In genomic region chr9:123105490-123105889, GRCh38 we compare ENCODE assay signal across 14 cellular contexts.
DNase-seq lines count a peak whose midpoint lies in the region; ATAC-seq, FAIRE-seq and TF ChIP-seq lines count a peak whose summit lies in the region.
"Had no signal": no experiment of that assay in that cellular context is flagged by ENCODE, and none has a peak within 500 bp of the region (broad histone marks: within the 10 kb centered on the region; RNA-seq: fewer than 3 reads in every experiment).

No MANE protein-coding gene starts in this region.

- no peak overlapping the region for H3K4me3 Mint-ChIP-seq in Calu3 (ENCODE audit: low read depth, unreplicated experiment)
- H3K4me3 Mint-ChIP-seq in stimulated activated memory B cell treated with anti-CD40 and anti-IgM and Interleukin-4, amounts not matched to agents 10 μg/mL and 1 μg/mL and 100 μg/mL, for 72 hours, result no peak overlapping the region
- H3K4me3 Mint-ChIP-seq: CD14-positive monocyte; CD8-positive, alpha-beta T cell had no signal

- peak overlapping the region; percentile 30 for H3K27ac Mint-ChIP-seq in Calu3 (ENCODE audit: unreplicated experiment)
- peak overlapping the region; percentile 8 for H3K27ac Mint-ChIP-seq in stimulated activated memory B cell treated with anti-CD40 and anti-IgM and Interleukin-4, amounts not matched to agents 10 μg/mL and 1 μg/mL and 100 μg/mL, for 72 hours
- H3K27ac Mint-ChIP-seq: CD14-positive monocyte had no signal

- H3K4me1 ChIP-seq in Karpas-422 (ENCODE audit: low read length) (peaks cover 49% of the 10 kb centered on the region), K562 (replicated peaks in 1 of 2; ENCODE audit: control insufficient read depth in 2 of 2, insufficient read depth in 2 of 2, low read length in 2 of 2) (no peaks in the 10 kb centered on the region), heart left ventricle (peaks cover 0 to 3% (median 0%) of the 10 kb centered on the region in 12 donors), hepatocyte (ENCODE audit: insufficient read depth) (peaks cover 10% of the 10 kb centered on the region)

- H2AFZ ChIP-seq in Karpas-422 (ENCODE audit: low read length), result no peak overlapping the region
- H2AFZ ChIP-seq in K562 (ENCODE audit: low read depth, low read length), result no peak overlapping the region
- no peak overlapping the region for H2AFZ ChIP-seq in hepatocyte

- H3K9me1 ChIP-seq in K562 (ENCODE audit: control insufficient read depth, insufficient read depth, low read length), result no peaks in the 10 kb centered on the region

- peak overlapping the region; percentile 93 for H3K27ac ChIP-seq in Karpas-422 (ENCODE audit: low read length)
- H3K27ac ChIP-seq in K562 (ENCODE audit: extremely low read depth, low read depth, low read length), result no peak overlapping the region
- no peak overlapping the region for H3K27ac ChIP-seq in RWPE1
- H3K27ac ChIP-seq in heart left ventricle, result no peak overlapping the region
- no peak overlapping the region for H3K27ac ChIP-seq in hepatocyte
- H3K27ac ChIP-seq: A549 had no signal

- H3K27me3 ChIP-seq in Karpas-422 (ENCODE audit: low read length), result no peaks in the 10 kb centered on the region
- H3K27me3 ChIP-seq in K562 (ENCODE audit: control insufficient read depth in 2 of 2, insufficient read depth in 2 of 2, low read length in 2 of 2), result no peaks in the 10 kb centered on the region
- H3K27me3 ChIP-seq in heart left ventricle, result no peaks in the 10 kb centered on the region
- no peaks in the 10 kb centered on the region for H3K27me3 ChIP-seq in hepatocyte

- ATAC-seq in K562 (no peak), heart left ventricle (no peak)
- no peak for ATAC-seq in stimulated activated memory B cell treated with anti-CD40 and anti-IgM and Interleukin-4, amounts not matched to agents 10 μg/mL and 1 μg/mL and 100 μg/mL, for 72 hours
- ATAC-seq: A549; CD8-positive, alpha-beta T cell had no signal

- H3K79me2 ChIP-seq in Karpas-422 (ENCODE audit: low read length) (peaks cover 2% of the 10 kb centered on the region; the same call in 1 of the 2 replicates), K562 (ENCODE audit: control insufficient read depth, insufficient read depth, low read length) (no peaks in the 10 kb centered on the region), hepatocyte (no peaks in the 10 kb centered on the region)

- H3K36me3 ChIP-seq in Karpas-422 (ENCODE audit: insufficient read depth, low read length) (peaks cover 30% of the 10 kb centered on the region; the same call in 1 of the 2 replicates), K562 (ENCODE audit: control insufficient read depth, insufficient read depth, low read length) (peaks cover 76% of the 10 kb centered on the region), heart left ventricle (peaks cover 0 to 94% (median 75%) of the 10 kb centered on the region in 9 donors), hepatocyte (replicated peaks; ENCODE audit: insufficient read depth, low read depth) (no peaks in the 10 kb centered on the region)

- no peaks in the 10 kb centered on the region for H3K27me3 Mint-ChIP-seq in Calu3 (ENCODE audit: unreplicated experiment)
- H3K27me3 Mint-ChIP-seq in stimulated activated memory B cell treated with anti-CD40 and anti-IgM and Interleukin-4, amounts not matched to agents 10 μg/mL and 1 μg/mL and 100 μg/mL, for 72 hours, result no peaks in the 10 kb centered on the region

- POLR2A ChIA-PET in K562 (lab: Yijun Ruan, JAX), result interaction anchor here (0.6 kb wide), 1 partner anchor 327 kb away, joined by 3 read pairs; no protein-coding TSS in a partner anchor
- POLR2A ChIA-PET in RWPE1 (lab: Yijun Ruan, JAX; ENCODE audit: low non-redundant PET), result no interaction called here

- no peak for TF ChIP-seq RAD21 in K562 (CRISPR knock-in tag; conservative IDR thresholded peaks at IDR 0.05 in 1 of 2, IDR thresholded peaks at IDR 0.05 in 1 of 2)

- no peaks in the 10 kb centered on the region for H4K20me1 ChIP-seq in Karpas-422 (ENCODE audit: insufficient read depth, low read depth, low read length)
- H4K20me1 ChIP-seq in K562 (replicated peaks; ENCODE audit: control insufficient read depth, insufficient read depth, low read length), result no peaks in the 10 kb centered on the region
- no peaks in the 10 kb centered on the region for H4K20me1 ChIP-seq in hepatocyte (ENCODE audit: insufficient read depth, poor library complexity, severe bottlenecking)

- H3K36me3 Mint-ChIP-seq in Calu3 (ENCODE audit: insufficient read depth, unreplicated experiment), result peaks cover 42% of the 10 kb centered on the region
- peaks cover 39% of the 10 kb centered on the region for H3K36me3 Mint-ChIP-seq in stimulated activated memory B cell treated with anti-CD40 and anti-IgM and Interleukin-4, amounts not matched to agents 10 μg/mL and 1 μg/mL and 100 μg/mL, for 72 hours

- in situ Hi-C loops in K562 (cut with MboI), result no loop called here

- no peaks in the 10 kb centered on the region for H3K9me3 Mint-ChIP-seq in Calu3 (ENCODE audit: low read depth, unreplicated experiment)
- H3K9me3 Mint-ChIP-seq in stimulated activated memory B cell treated with anti-CD40 and anti-IgM and Interleukin-4, amounts not matched to agents 10 μg/mL and 1 μg/mL and 100 μg/mL, for 72 hours, result no peaks in the 10 kb centered on the region
- H3K9me3 Mint-ChIP-seq: CD14-positive monocyte; CD8-positive, alpha-beta T cell had no signal

- TF ChIP-seq CTCF in Calu3 (IDR thresholded peaks at IDR 0.05; ENCODE audit: unreplicated experiment), result no peak
- no peak for TF ChIP-seq CTCF in K562 (IDR thresholded peaks at IDR 0.05 in 2 of 3, conservative IDR thresholded peaks at IDR 0.05 in 1 of 3; ENCODE audit: insufficient read depth in 2 of 3, low read depth in 1 of 3, low read length in 3 of 3)
- TF ChIP-seq CTCF in RWPE1 (conservative IDR thresholded peaks at IDR 0.05; ENCODE audit: low read depth), result no peak
- no peak for TF ChIP-seq CTCF in heart left ventricle (IDR thresholded peaks at IDR 0.05)
- TF ChIP-seq CTCF in hepatocyte (IDR thresholded peaks at IDR 0.05; ENCODE audit: poor library complexity), result no peak

- H3K9ac ChIP-seq in Karpas-422 (ENCODE audit: low read length) (no peak overlapping the region), K562 (ENCODE audit: insufficient read depth in 1 of 2, low read depth in 2 of 2, low read length in 2 of 2) (no peak overlapping the region)

- 79% methylated on average over 5 of the region's 5 CpGs for WGBS in K562 (ENCODE audit: insufficient coverage, low coverage, missing lambda C conversion rate)
- 83 to 90% (median 88%) methylated on average over 5 of the region's 5 CpGs for WGBS in heart left ventricle, 4 donors
- WGBS in hepatocyte (ENCODE audit: low lambda C conversion rate, missing lambda C conversion rate), result 88% methylated on average over 5 of the region's 5 CpGs

- no peak for FAIRE-seq in K562 (lab: Jason Lieb, UNC)
- FAIRE-seq: A549 had no signal

- no peak for TF ChIP-seq EP300 in K562 (IDR thresholded peaks at IDR 0.05; ENCODE audit: low read length)

- H3K4me3 ChIP-seq in Karpas-422 (ENCODE audit: low read length) (no peak overlapping the region), K562 (no peak overlapping the region), heart left ventricle (no peak overlapping the region), hepatocyte (no peak overlapping the region)
- H3K4me3 ChIP-seq: A549 had no signal

- no peak for DNase-seq in Calu3
- no peak for DNase-seq in Karpas-422
- DNase-seq in K562 (ENCODE audit: extremely low read depth in 1 of 4, low spot score in 3 of 4), result no peak
- DNase-seq in RWPE1 (ENCODE audit: low spot score), result no peak
- DNase-seq in heart left ventricle, result no peak
- no peak for DNase-seq in hepatocyte (ENCODE audit: low spot score)
- DNase-seq: CD8-positive, alpha-beta T cell; COR-L47; DMS53; GF-D8; HCEC 1CT had no signal

- H3K4me2 ChIP-seq in Karpas-422 (ENCODE audit: low read depth, low read length, poor library complexity, severe bottlenecking), result no peak overlapping the region
- H3K4me2 ChIP-seq in K562 (ENCODE audit: insufficient read depth, low read length), result no peak overlapping the region
- H3K4me2 ChIP-seq in hepatocyte, result no peak overlapping the region
- H3K4me2 ChIP-seq: A549 had no signal

- BruUV-seq in Calu3 (replicated peaks; lab: Mats Ljungman, UMichigan), result no TSS peak
- no TSS peak for BruUV-seq in K562 (replicated peaks; lab: Mats Ljungman, UMichigan)

- H3K4me1 Mint-ChIP-seq in Calu3 (ENCODE audit: low read depth, unreplicated experiment), result no peaks in the 10 kb centered on the region
- peaks cover 8% of the 10 kb centered on the region for H3K4me1 Mint-ChIP-seq in stimulated activated memory B cell treated with anti-CD40 and anti-IgM and Interleukin-4, amounts not matched to agents 10 μg/mL and 1 μg/mL and 100 μg/mL, for 72 hours
- H3K4me1 Mint-ChIP-seq: CD14-positive monocyte had no signal

- H3K9me2 ChIP-seq in Karpas-422 (replicated peaks; ENCODE audit: insufficient read depth, low read length), result no peaks in the 10 kb centered on the region
- no peaks in the 10 kb centered on the region for H3K9me2 ChIP-seq in hepatocyte (replicated peaks; ENCODE audit: insufficient read depth)

- CTCF ChIA-PET in Calu3 (lab: Charles Lee), result interaction anchor here (2.5 kb wide), 1 partner anchor 244 kb away, joined by 5 read pairs; no protein-coding TSS in a partner anchor
- CTCF ChIA-PET in K562 (lab: Yijun Ruan, JAX; ENCODE audit: low intra/inter-chr PET ratio), result no interaction called here
- CTCF ChIA-PET in RWPE1 (lab: Yijun Ruan, JAX), result interaction anchor here (0.5 to 0.8 kb wide), 4 partner anchors 12 to 238 kb away, joined by 3 read pairs; no protein-coding TSS in a partner anchor

- H3K9me3 ChIP-seq in Karpas-422 (ENCODE audit: low read length), result no peaks in the 10 kb centered on the region
- H3K9me3 ChIP-seq in K562 (replicated peaks; ENCODE audit: control insufficient read depth, insufficient read depth, low read depth, low read length), result no peaks in the 10 kb centered on the region
- no peaks in the 10 kb centered on the region for H3K9me3 ChIP-seq in heart left ventricle
- no peaks in the 10 kb centered on the region for H3K9me3 ChIP-seq in hepatocyte (ENCODE audit: low read depth)
- H3K9me3 ChIP-seq: A549 had no signal

- intact Hi-C loops in Calu3 (cut with micrococcal nuclease; ENCODE audit: unreplicated experiment) (no loop called here), K562 (cut with micrococcal nuclease) (no loop called here), heart left ventricle (cut with DNase I) (loop anchor here in 1 of 10 donors (5.0 kb wide), 1 partner anchor 237 kb away; no protein-coding TSS in a partner anchor)

- TF ChIP-seq POLR2A in K562 (conservative IDR thresholded peaks at IDR 0.05) (0 out of 2 replicates have a peak, but pooled peaks have one; percentile 45), heart left ventricle (IDR thresholded peaks at IDR 0.05) (no peak)

TF ChIP-seq in K562, 482 proteins besides CTCF, POLR2A, EP300 and RAD21 (continues in another document):
- TF ChIP-seq GATAD2B (IDR thresholded peaks at IDR 0.05; ENCODE audit: borderline replicate concordance), result peak; percentile 67; the same call in 1 of the 2 replicates
- peak; percentile 84 for TF ChIP-seq DACH1 (IDR thresholded peaks at IDR 0.05; ENCODE audit: partially characterized antibody)
- no peak for TF ChIP-seq STAT5A (IDR thresholded peaks at IDR 0.05; ENCODE audit: borderline replicate concordance, low read length)
- peak; percentile 81 for TF ChIP-seq GATA2 (CRISPR knock-in tag; IDR thresholded peaks at IDR 0.05)
- TF ChIP-seq POU5F1 (IDR thresholded peaks at IDR 0.05; ENCODE audit: borderline replicate concordance, low read depth, low read length, partially characterized antibody), result no peak
